In genomic region chr2:197863744-197864143, GRCh38 we compare ENCODE assay signal across 26 cellular contexts. TPM values are rescaled to one million over a fixed set of nuclear protein-coding genes. Genes with fewer than 3 reads are reported as not detected.
DNase-seq lines count a peak whose midpoint lies in the region; ATAC-seq, FAIRE-seq and TF ChIP-seq lines count a peak whose summit lies in the region.
"Had no signal": no experiment of that assay in that cellular context is flagged by ENCODE, and none has a peak within 500 bp of the region (broad histone marks: within the 10 kb centered on the region; RNA-seq: fewer than 3 reads in every experiment).

No MANE protein-coding gene starts in this region.

- H3K27ac Mint-ChIP-seq in activated naive CD4-positive, alpha-beta T cell treated with anti-CD3 and anti-CD28 coated beads, Interleukin-2, amount 50 U/mL, for 24 hours, result peak overlapping the region; percentile 65
- peak overlapping the region in 2 of 3 donors; percentile 15 to 32 for H3K27ac Mint-ChIP-seq in CD4-positive, CD25-positive, alpha-beta regulatory T cell
- no peak overlapping the region for H3K27ac Mint-ChIP-seq in T-helper 17 cell
- H3K27ac Mint-ChIP-seq: CD14-positive monocyte; CD4-positive, alpha-beta T cell; CD8-positive, alpha-beta T cell had no signal

- no peaks in the 10 kb centered on the region for H3K27me3 Mint-ChIP-seq in activated naive CD4-positive, alpha-beta T cell treated with anti-CD3 and anti-CD28 coated beads, Interleukin-2, amount 50 U/mL, for 24 hours
- H3K27me3 Mint-ChIP-seq in CD4-positive, CD25-positive, alpha-beta regulatory T cell, result no peaks in the 10 kb centered on the region
- no peaks in the 10 kb centered on the region for H3K27me3 Mint-ChIP-seq in T-helper 17 cell
- H3K27me3 Mint-ChIP-seq: CD4-positive, alpha-beta T cell had no signal

- no peak for FAIRE-seq in GM12878 (lab: Jason Lieb, UNC)
- FAIRE-seq: A204.1, D721Med, G401.6, GM12892, GM18507 had no signal

- H3K4me1 Mint-ChIP-seq in activated naive CD4-positive, alpha-beta T cell treated with anti-CD3 and anti-CD28 coated beads, Interleukin-2, amount 50 U/mL, for 24 hours, result peaks cover 82% of the 10 kb centered on the region
- H3K4me1 Mint-ChIP-seq in CD4-positive, CD25-positive, alpha-beta regulatory T cell, result peaks cover 54 to 84% (median 66%) of the 10 kb centered on the region in 4 donors
- peaks cover 24% of the 10 kb centered on the region for H3K4me1 Mint-ChIP-seq in T-helper 17 cell

- RAD21 ChIA-PET in GM12878 (lab: Charles Lee; ENCODE audit: unreplicated experiment), result interaction anchor here (0.8 to 1.0 kb wide), 2 partner anchors 11 to 121 kb away, joined by 3 to 5 read pairs; no protein-coding TSS in a partner anchor

- no peak overlapping the region for H3K27ac ChIP-seq in CD4-positive, CD25-positive, alpha-beta regulatory T cell (ENCODE audit: insufficient read depth, low read length, poor library complexity, severe bottlenecking)
- no peak overlapping the region for H3K27ac ChIP-seq in GM12878 (ENCODE audit: control insufficient read depth, insufficient read depth)
- H3K27ac ChIP-seq: BLaER1 had no signal

- no peak for TF ChIP-seq CTCF in GM12878 (IDR thresholded peaks at IDR 0.05 in 2 of 3, conservative IDR thresholded peaks at IDR 0.05 in 1 of 3; ENCODE audit: control insufficient read depth in 2 of 3, extremely low read depth in 1 of 3, insufficient read depth in 1 of 3, low read depth in 3 of 3, low read length in 3 of 3)

- no peak overlapping the region for H2AFZ ChIP-seq in GM12878 (ENCODE audit: control insufficient read depth, low read depth, low read length)

- H4K20me1 ChIP-seq in GM12878 (ENCODE audit: control insufficient read depth, insufficient read depth), result no peaks in the 10 kb centered on the region
- H4K20me1 ChIP-seq: BLaER1 had no signal

- no peak overlapping the region for H3K4me3 Mint-ChIP-seq in activated naive CD4-positive, alpha-beta T cell treated with anti-CD3 and anti-CD28 coated beads, Interleukin-2, amount 50 U/mL, for 24 hours
- no peak overlapping the region for H3K4me3 Mint-ChIP-seq in CD4-positive, CD25-positive, alpha-beta regulatory T cell
- no peak overlapping the region for H3K4me3 Mint-ChIP-seq in T-helper 17 cell
- H3K4me3 Mint-ChIP-seq: CD14-positive monocyte; CD4-positive, alpha-beta T cell; CD8-positive, alpha-beta T cell had no signal

- peak in 1 of 2 donors; percentile 31 for ATAC-seq in CD4-positive, CD25-positive, alpha-beta regulatory T cell (ENCODE audit: low read depth in 2 of 2)
- ATAC-seq in T-helper 17 cell (peak; percentile 44), GM12878 (no peak), HG02623 (IDR thresholded peaks at IDR 0.05; ENCODE audit: unreplicated experiment) (no peak)
- ATAC-seq: CD8-positive, alpha-beta T cell had no signal

- TF ChIP-seq RAD21 in GM12878 (IDR thresholded peaks at IDR 0.05; ENCODE audit: insufficient read depth, low read depth, low read length), result no peak

- no peak for TF ChIP-seq POLR2A in GM12878 (IDR thresholded peaks at IDR 0.05; ENCODE audit: low read depth, low read length)

- peaks cover under 1 to 2% of the 10 kb centered on the region in 2 experiments for H3K9me3 ChIP-seq in CD4-positive, CD25-positive, alpha-beta regulatory T cell (ENCODE audit: control insufficient read depth in 2 of 2, low read length in 2 of 2)
- H3K9me3 ChIP-seq in T-helper 17 cell (ENCODE audit: control insufficient read depth, low read length, poor library complexity, severe bottlenecking) (no peaks in the 10 kb centered on the region), GM12878 (replicated peaks; ENCODE audit: control insufficient read depth, insufficient read depth, low read length) (no peaks in the 10 kb centered on the region; the same call in 2 of the 3 replicates)
- H3K9me3 ChIP-seq: BE2C, BLaER1, Caco-2 had no signal

- SMC1A ChIA-PET in GM12878 (lab: Charles Lee; ENCODE audit: uncharacterized antibody, unreplicated experiment), result interaction anchor here (0.9 to 1.6 kb wide), 7 partner anchors 9 to 234 kb away, joined by 3 to 6 read pairs (median 3); no protein-coding TSS in a partner anchor

- WGBS in GM12878 (ENCODE audit: insufficient coverage, insufficient replicate concordance, low lambda C conversion rate, missing lambda C conversion rate), result 69% methylated on average over 1 of the region's 1 CpG

- CTCF ChIA-PET in GM12878 (lab: Yijun Ruan, JAX), result interaction anchor here (1.4 kb wide), 1 partner anchor 9 kb away, joined by 5 read pairs; no protein-coding TSS in a partner anchor

- peak overlapping the region; percentile 11 for H3K4me3 ChIP-seq in CD4-positive, CD25-positive, alpha-beta regulatory T cell (ENCODE audit: low read depth, low read length)
- no peak overlapping the region for H3K4me3 ChIP-seq in GM12878
- H3K4me3 ChIP-seq: BLaER1 had no signal

- POLR2A ChIA-PET in GM12878 (lab: Charles Lee), result no interaction called here

- no TSS peak for BruUV-seq in GM12878 (replicated peaks; lab: Mats Ljungman, UMichigan)

- intact Hi-C loops in GM12878 (cut with micrococcal nuclease; ENCODE audit: unreplicated experiment), result no loop called here

- peaks cover 5% of the 10 kb centered on the region for H3K36me3 Mint-ChIP-seq in activated naive CD4-positive, alpha-beta T cell treated with anti-CD3 and anti-CD28 coated beads, Interleukin-2, amount 50 U/mL, for 24 hours
- peaks cover 15% of the 10 kb centered on the region for H3K36me3 Mint-ChIP-seq in CD4-positive, CD25-positive, alpha-beta regulatory T cell
- H3K36me3 Mint-ChIP-seq in T-helper 17 cell (ENCODE audit: low read depth), result peaks cover 2% of the 10 kb centered on the region
- H3K36me3 Mint-ChIP-seq: CD14-positive monocyte had no signal

- H3K36me3 ChIP-seq in CD4-positive, CD25-positive, alpha-beta regulatory T cell (ENCODE audit: control insufficient read depth, insufficient read depth, low read length), result no peaks in the 10 kb centered on the region
- H3K36me3 ChIP-seq in GM12878 (ENCODE audit: control insufficient read depth in 2 of 2, insufficient read depth in 2 of 2, low read length in 1 of 2), result no peaks in the 10 kb centered on the region
- H3K36me3 ChIP-seq: BE2C, BLaER1 had no signal

- H3K4me1 ChIP-seq in CD4-positive, CD25-positive, alpha-beta regulatory T cell (ENCODE audit: control insufficient read depth, insufficient read depth, low read length, poor library complexity, severe bottlenecking), result peaks cover 31% of the 10 kb centered on the region
- no peaks in the 10 kb centered on the region for H3K4me1 ChIP-seq in GM12878 (ENCODE audit: control insufficient read depth, insufficient read depth, low read length)
- H3K4me1 ChIP-seq: BE2C, BLaER1, Caco-2 had no signal

- DNase-seq in activated naive CD4-positive, alpha-beta T cell treated with anti-CD3 and anti-CD28 coated beads, Interleukin-2, amount 50 U/mL, for 16 hours, result no peak
- DNase-seq in CD4-positive, CD25-positive, alpha-beta regulatory T cell, result no peak
- DNase-seq in T-helper 17 cell (no peak), GM12878 (ENCODE audit: low read depth, low spot score) (no peak), superior temporal gyrus (ENCODE audit: extremely low spot score) (no peak), NCI-H2081 (lab: John Stamatoyannopoulos, UW) (no peak)
- DNase-seq: 8988T; ACHN; BE2C; C1 segment of cervical spinal cord; Caco-2; Calu3; CD4-positive, alpha-beta T cell; CD8-positive, alpha-beta T cell; DMS79 treated with DMSO at 0.1 percent for 48 hours; GF-D8 had no signal

- in situ Hi-C loops in GM12878 (cut with MboI), result no loop called here

- H3K79me2 ChIP-seq in GM12878 (ENCODE audit: control insufficient read depth, insufficient read depth, low read length), result no peaks in the 10 kb centered on the region

- H3K9ac ChIP-seq in GM12878 (ENCODE audit: control insufficient read depth, insufficient read depth, low read length), result no peak overlapping the region
- H3K9ac ChIP-seq: BLaER1 had no signal

- H3K9me3 Mint-ChIP-seq in activated naive CD4-positive, alpha-beta T cell treated with anti-CD3 and anti-CD28 coated beads, Interleukin-2, amount 50 U/mL, for 24 hours, result no peaks in the 10 kb centered on the region
- peaks cover 0 to 7% (median 0%) of the 10 kb centered on the region in 7 donors for H3K9me3 Mint-ChIP-seq in CD4-positive, CD25-positive, alpha-beta regulatory T cell
- H3K9me3 Mint-ChIP-seq: CD4-positive, alpha-beta T cell; CD8-positive, alpha-beta T cell had no signal

- no peak for TF ChIP-seq EP300 in GM12878 (IDR thresholded peaks at IDR 0.05; ENCODE audit: borderline replicate concordance in 1 of 2, control insufficient read depth in 1 of 2, low read depth in 2 of 2, low read length in 2 of 2)

- no peak overlapping the region for H3K4me2 ChIP-seq in GM12878 (ENCODE audit: control insufficient read depth, insufficient read depth)
- H3K4me2 ChIP-seq: BLaER1 had no signal

- H3K27me3 ChIP-seq in CD4-positive, CD25-positive, alpha-beta regulatory T cell (ENCODE audit: control insufficient read depth, insufficient read depth, low read length), result no peaks in the 10 kb centered on the region
- H3K27me3 ChIP-seq in GM12878 (replicated peaks in 1 of 2; ENCODE audit: control insufficient read depth in 2 of 2, insufficient read depth in 2 of 2, low read length in 1 of 2), result peaks cover 0 to 4% of the 10 kb centered on the region in 2 experiments; a peak in 1 of 4 replicates
- H3K27me3 ChIP-seq: BE2C, BLaER1 had no signal

TF ChIP-seq in GM12878, 131 proteins besides CTCF, POLR2A, EP300 and RAD21:
- TF ChIP-seq CHD1 (IDR thresholded peaks at IDR 0.05; ENCODE audit: low read depth, low read length) (no peak), RAD51 (IDR thresholded peaks at IDR 0.05) (peak; percentile 67)

RNA-seq across cellular contexts. Expression of gene PLCL1, which starts 59.4 kb away (rescaled TPM):
- total RNA-seq in CD4-positive, CD25-positive, alpha-beta regulatory T cell, result 37.8 TPM
- polyA plus RNA-seq in CD4-positive, CD25-positive, alpha-beta regulatory T cell, result 10 to 100 TPM; 17.3 to 21.3 (median 19.2) TPM
- total RNA-seq in T-helper 17 cell (10 to 100 TPM; 24.9 to 27.2 TPM), GM12878 (2014; rRNA removed) (0.22 and 0.23 TPM in 2 replicates), GM12878 (2014; rRNA removed; fragmentation: Illumina TruSeq; extraction: Trizol) (0.23 and 0.49 TPM in 2 replicates), GM12878 (2021) (0.40 and 0.46 TPM in 2 replicates)
- total RNA-seq in GM12878 (2013; cell fraction: nucleolus; rRNA removed), result 7.5 and 8.9 TPM in 2 replicates
- polyA plus RNA-seq in GM12878 (2011; ENCODE audit: low read depth), result 0.13 TPM
- polyA plus RNA-seq in GM12878 (2011; rRNA removed) (1.5 and 2.3 TPM in 2 replicates), GM12878 (2014; fragmentation: Illumina TruSeq; extraction: Trizol) (0.34 and 0.59 TPM in 2 replicates), GM12878 (2014; fragmentation: Nextera tagmentation; extraction: Ambion mirVana) (under 1 TPM; 0.03 to 0.05 TPM), GM12878 (2014; rRNA removed) (0.10 and 0.20 TPM in 2 replicates), GM12878 (2016; fragmentation: Nextera tagmentation; extraction: Ambion mirVana) (under 1 TPM; 0.05 to 0.11 TPM)
- polyA plus RNA-seq in GM12878 (2011; cell fraction: cytosol; rRNA removed), result 0.37 and 0.54 TPM in 2 replicates
- polyA plus RNA-seq in GM12878 (2011; cell fraction: nucleus; rRNA removed), result 0.83 and 0.99 TPM in 2 replicates
- polyA plus RNA-seq in GM12878 (2012), result 0.11 and 0.18 TPM in 2 replicates
- 2.7 and 5.9 TPM in 2 replicates for polyA minus RNA-seq in GM12878 (2011; rRNA and poly(A)+ RNA removed)
- 0.67 and 0.83 TPM in 2 replicates for polyA minus RNA-seq in GM12878 (2011; cell fraction: cytosol; rRNA and poly(A)+ RNA removed)
- 2.5 and 3.3 TPM in 2 replicates for polyA minus RNA-seq in GM12878 (2011; cell fraction: nucleus; rRNA and poly(A)+ RNA removed)
- total RNA-seq: A673 had no signal
